ENCODE assay signal across 22 cellular contexts in the genomic region with DNA sequence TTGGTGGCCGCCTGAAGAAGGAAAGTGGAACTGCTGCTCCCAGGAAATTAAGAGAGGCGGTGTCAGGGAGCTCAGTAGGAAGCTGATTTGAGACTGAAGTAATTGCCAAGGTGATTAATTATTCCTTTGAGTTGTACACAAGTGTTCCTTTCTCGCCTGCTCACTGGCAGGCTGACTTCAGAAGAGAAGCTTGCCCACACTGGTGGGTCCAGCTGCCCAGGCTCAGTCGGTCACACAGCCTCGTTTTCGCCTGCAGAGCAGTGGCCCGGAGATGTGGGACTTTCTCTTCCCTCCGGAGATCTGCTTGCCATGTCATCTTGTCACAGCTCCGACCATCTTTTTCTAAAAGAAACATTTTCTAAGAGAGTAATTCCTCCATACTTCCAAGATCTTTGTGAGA.
DNase-seq lines count a peak whose midpoint lies in the region; ATAC-seq, FAIRE-seq and TF ChIP-seq lines count a peak whose summit lies in the region.
"Had no signal": no experiment of that assay in that cellular context is flagged by ENCODE, and none has a peak within 500 bp of the region (broad histone marks: within the 10 kb centered on the region; RNA-seq: fewer than 3 reads in every experiment).

No MANE protein-coding gene starts in this region.

- H2AK5ac ChIP-seq in H1 (ENCODE audit: low read depth, low read length) (no peak overlapping the region), mesendoderm (ENCODE audit: low read length) (no peak overlapping the region)

- FAIRE-seq in H1 (lab: Jason Lieb, UNC), result no peak
- FAIRE-seq: A204.1, D721Med, GM12891, GM18507 had no signal

- H3K27me3 ChIP-seq in GM23338 (ENCODE audit: insufficient read depth), result no peaks in the 10 kb centered on the region
- no peaks in the 10 kb centered on the region for H3K27me3 ChIP-seq in H1 (replicated peaks in 1 of 4; ENCODE audit: control insufficient read depth in 3 of 4, extremely low read depth in 1 of 4, insufficient read depth in 3 of 4, low read length in 3 of 4)
- H3K27me3 ChIP-seq in mesendoderm (ENCODE audit: insufficient read depth, low read length, poor library complexity), result no peaks in the 10 kb centered on the region
- H3K27me3 ChIP-seq: BE2C; BLaER1 treated with 17β-estradiol and CSF1 and Interleukin-3, amounts not matched to agents 10 nM and 100 nM had no signal

- H3K4ac ChIP-seq in H1 (replicated peaks; ENCODE audit: insufficient read length, low read depth, low read length) (no peak overlapping the region), mesendoderm (ENCODE audit: low read depth, low read length) (no peak overlapping the region)

- H3K36me3 ChIP-seq in GM23338 (ENCODE audit: insufficient read depth) (no peaks in the 10 kb centered on the region), H1 (ENCODE audit: control insufficient read depth in 2 of 4, insufficient read depth in 4 of 4, low read length in 3 of 4) (no peaks in the 10 kb centered on the region), mesendoderm (ENCODE audit: control insufficient read depth, insufficient read depth, low read length) (no peaks in the 10 kb centered on the region)
- H3K36me3 ChIP-seq: BE2C; BLaER1 treated with 17β-estradiol and CSF1 and Interleukin-3, amounts not matched to agents 10 nM and 100 nM had no signal

- ATAC-seq in GM23338, result no peak
- no peak for ATAC-seq in activated T-cell treated with anti-CD3 and anti-CD28 coated beads, Interleukin-2, amount 50 U/mL, for 4 hours
- ATAC-seq: HCT116 had no signal

- DNase-seq in GM23338 (ENCODE audit: low spot score) (no peak), H1 (ENCODE audit: low read depth in 1 of 2, low spot score in 2 of 2) (no peak), mesendoderm (no peak), Ammon's horn (ENCODE audit: low spot score) (no peak)
- DNase-seq in activated naive CD4-positive, alpha-beta T cell treated with anti-CD3 and anti-CD28 coated beads, Interleukin-2, amount 50 U/mL, for 16 hours, result no peak
- DNase-seq in activated T-cell treated with anti-CD3 and anti-CD28 coated beads, Interleukin-2, amount 50 U/mL, for 4 hours, result no peak
- DNase-seq: BE2C; CD4-positive, alpha-beta T cell; CD8-positive, alpha-beta memory T cell; DMS 273 treated with DMSO at 0.1 percent for 48 hours; DMS53; DMS79 treated with DMSO at 0.1 percent for 48 hours; GF-D8; H9 had no signal

- 86% methylated on average over 9 of the region's 9 CpGs; no CpG with 5 or more reads in 1 of the 2 experiments for WGBS in H1 (ENCODE audit: extremely low coverage in 1 of 2, insufficient coverage in 1 of 2, insufficient read length in 1 of 2, insufficient replicate concordance in 2 of 2, low coverage in 1 of 2, low lambda C conversion rate in 2 of 2, missing lambda C conversion rate in 1 of 2), 2 experiments
- WGBS in mesendoderm (ENCODE audit: extremely low coverage, insufficient coverage, low lambda C conversion rate), result no CpG with 5 or more reads among the region's 9 CpGs

- H3K4me3 Mint-ChIP-seq in GM23338, result no peak overlapping the region
- H3K4me3 Mint-ChIP-seq in activated T-cell treated with anti-CD3 and anti-CD28 coated beads, Interleukin-2, amount 50 U/mL, for 4 hours, result no peak overlapping the region
- H3K4me3 Mint-ChIP-seq: CD14-positive monocyte; CD4-positive, alpha-beta T cell; CD8-positive, alpha-beta memory T cell; H9 had no signal

- H4K8ac ChIP-seq in H1 (ENCODE audit: extremely low read depth, insufficient read depth, low read length) (0 out of 2 replicates have a peak overlapping the region, but pooled peaks have one; percentile 41), mesendoderm (ENCODE audit: low read depth, low read length) (no peak overlapping the region)

- H3K9me3 Mint-ChIP-seq in GM23338, result no peaks in the 10 kb centered on the region; the same call in 2 of the 3 replicates
- H3K9me3 Mint-ChIP-seq in activated T-cell treated with anti-CD3 and anti-CD28 coated beads, Interleukin-2, amount 50 U/mL, for 4 hours, result no peaks in the 10 kb centered on the region
- H3K9me3 Mint-ChIP-seq: CD4-positive, alpha-beta T cell; CD8-positive, alpha-beta memory T cell had no signal

- TF ChIP-seq POLR2A in H1 (IDR thresholded peaks at IDR 0.05; ENCODE audit: control extremely low read depth in 1 of 2, low read depth in 2 of 2, low read length in 2 of 2), result no peak

- H3K23ac ChIP-seq in H1 (ENCODE audit: insufficient read length) (no peak overlapping the region), mesendoderm (ENCODE audit: low read length) (no peak overlapping the region)

- H3K9ac ChIP-seq in H1 (replicated peaks in 1 of 4; ENCODE audit: extremely low read depth in 1 of 4, low read depth in 3 of 4, low read length in 3 of 4), result no peak overlapping the region
- no peak overlapping the region for H3K9ac ChIP-seq in mesendoderm (ENCODE audit: low read length)
- H3K9ac ChIP-seq: BLaER1 treated with 17β-estradiol and CSF1 and Interleukin-3, amounts not matched to agents 10 nM and 100 nM had no signal

- H2BK5ac ChIP-seq in H1 (ENCODE audit: low read depth, low read length) (no peak overlapping the region), mesendoderm (ENCODE audit: low read length) (no peak overlapping the region)

- H3K4me1 ChIP-seq in GM23338 (ENCODE audit: insufficient read depth), result no peaks in the 10 kb centered on the region
- H3K4me1 ChIP-seq in H1 (replicated peaks in 1 of 4; ENCODE audit: control insufficient read depth in 3 of 4, insufficient read depth in 4 of 4, low read length in 3 of 4), result no peaks in the 10 kb centered on the region
- H3K4me1 ChIP-seq in mesendoderm (ENCODE audit: control insufficient read depth, low read depth, low read length), result no peaks in the 10 kb centered on the region
- H3K4me1 ChIP-seq: BE2C; BLaER1 treated with 17β-estradiol and CSF1 and Interleukin-3, amounts not matched to agents 10 nM and 100 nM had no signal

- H3K56ac ChIP-seq in H1 (replicated peaks; ENCODE audit: insufficient read length, low read depth, low read length) (no peak overlapping the region), mesendoderm (ENCODE audit: low read length) (no peak overlapping the region)

- H3K36me3 Mint-ChIP-seq in GM23338 (ENCODE audit: low read depth), result peaks cover 4% of the 10 kb centered on the region; the same call in 1 of the 3 replicates
- no peaks in the 10 kb centered on the region for H3K36me3 Mint-ChIP-seq in activated T-cell treated with anti-CD3 and anti-CD28 coated beads, Interleukin-2, amount 50 U/mL, for 4 hours (ENCODE audit: insufficient read depth)
- H3K36me3 Mint-ChIP-seq: CD14-positive monocyte; CD8-positive, alpha-beta memory T cell had no signal

- H3K4me3 ChIP-seq in GM23338, result no peak overlapping the region
- no peak overlapping the region for H3K4me3 ChIP-seq in H1 (ENCODE audit: extremely low read depth in 1 of 4, insufficient read depth in 2 of 4, low read depth in 3 of 4, low read length in 4 of 4)
- no peak overlapping the region for H3K4me3 ChIP-seq in mesendoderm (ENCODE audit: low read length)
- H3K4me3 ChIP-seq: BLaER1 treated with 17β-estradiol and CSF1 and Interleukin-3, amounts not matched to agents 10 nM and 100 nM had no signal

- H4K20me1 ChIP-seq in GM23338 (replicated peaks; ENCODE audit: insufficient read depth), result no peaks in the 10 kb centered on the region
- H4K20me1 ChIP-seq in H1 (replicated peaks in 1 of 2; ENCODE audit: control insufficient read depth in 1 of 2, insufficient read depth in 2 of 2, low read length in 2 of 2), result no peaks in the 10 kb centered on the region
- H4K20me1 ChIP-seq: BLaER1 treated with 17β-estradiol and CSF1 and Interleukin-3, amounts not matched to agents 10 nM and 100 nM had no signal

- TF ChIP-seq CTCF in GM23338 (conservative IDR thresholded peaks at IDR 0.05; ENCODE audit: low read depth in 2 of 2) (no peak), H1 (IDR thresholded peaks at IDR 0.05; ENCODE audit: control extremely low read depth in 1 of 3, insufficient read depth in 1 of 3, low read depth in 1 of 3, low read length in 3 of 3) (no peak)

- H3F3A ChIP-seq in GM23338 (replicated peaks; ENCODE audit: low read depth), result no peaks in the 10 kb centered on the region

- peaks cover 4% of the 10 kb centered on the region for H3K27me3 Mint-ChIP-seq in GM23338 (ENCODE audit: insufficient read depth, low read depth, poor library complexity)
- H3K27me3 Mint-ChIP-seq in activated T-cell treated with anti-CD3 and anti-CD28 coated beads, Interleukin-2, amount 50 U/mL, for 4 hours (ENCODE audit: low read depth), result no peaks in the 10 kb centered on the region

- no peak for TF ChIP-seq EP300 in H1 (IDR thresholded peaks at IDR 0.05; ENCODE audit: borderline replicate concordance in 1 of 2, low read depth in 2 of 2, low read length in 2 of 2)

- H3K79me2 ChIP-seq in GM23338 (replicated peaks; ENCODE audit: insufficient read depth) (no peaks in the 10 kb centered on the region), H1 (ENCODE audit: control insufficient read depth in 1 of 2, insufficient read depth in 2 of 2, low read length in 2 of 2) (no peaks in the 10 kb centered on the region), mesendoderm (ENCODE audit: control insufficient read depth, insufficient read depth, low read length) (no peaks in the 10 kb centered on the region)

- H2AFZ ChIP-seq in GM23338 (0 out of 2 replicates have a peak overlapping the region, but pooled peaks have one; percentile 59), H1 (ENCODE audit: low read length) (no peak overlapping the region)

- H2BK120ac ChIP-seq in H1 (replicated peaks; ENCODE audit: low read depth, low read length) (no peak overlapping the region), mesendoderm (ENCODE audit: low read depth, low read length) (no peak overlapping the region)

- CTCF ChIA-PET in H1 (lab: Charles Lee; ENCODE audit: partially characterized antibody), result no interaction called here

- H3K14ac ChIP-seq in H1 (ENCODE audit: insufficient read length), result no peak overlapping the region

- POLR2A ChIA-PET in H1 (lab: Charles Lee; ENCODE audit: partially characterized antibody), result no interaction called here

- no peak overlapping the region for H3K18ac ChIP-seq in H1 (ENCODE audit: extremely low read depth, low read length)
- peak overlapping the region; percentile 45 for H3K18ac ChIP-seq in mesendoderm (ENCODE audit: low read length)

- H3K23me2 ChIP-seq in H1 (ENCODE audit: low read depth, low read length), result no peaks in the 10 kb centered on the region

- H4K5ac ChIP-seq in H1 (ENCODE audit: insufficient read length, low read depth, low read length), result no peak overlapping the region
- no peak overlapping the region for H4K5ac ChIP-seq in mesendoderm (ENCODE audit: low read length)

- H3K9me2 ChIP-seq in GM23338 (ENCODE audit: insufficient read depth), result no peaks in the 10 kb centered on the region

- H3K27ac Mint-ChIP-seq in GM23338, result no peak overlapping the region
- H3K27ac Mint-ChIP-seq: CD14-positive monocyte; CD4-positive, alpha-beta T cell; CD8-positive, alpha-beta memory T cell; H9 had no signal

- no peak overlapping the region for H3K4me2 ChIP-seq in GM23338
- no peak overlapping the region for H3K4me2 ChIP-seq in H1 (ENCODE audit: insufficient read depth in 1 of 2, low read depth in 2 of 2, low read length in 2 of 2)
- H3K4me2 ChIP-seq in mesendoderm (ENCODE audit: low read length), result no peak overlapping the region
- H3K4me2 ChIP-seq: BLaER1 treated with 17β-estradiol and CSF1 and Interleukin-3, amounts not matched to agents 10 nM and 100 nM had no signal

- H3K9me3 ChIP-seq in H1 (ENCODE audit: insufficient read depth in 2 of 2, low read depth in 1 of 2, low read length in 1 of 2), result no peaks in the 10 kb centered on the region
- H3K9me3 ChIP-seq: BE2C; BLaER1 treated with 17β-estradiol and CSF1 and Interleukin-3, amounts not matched to agents 10 nM and 100 nM had no signal

- TF ChIP-seq RAD21 in H1 (IDR thresholded peaks at IDR 0.05 in 1 of 2, conservative IDR thresholded peaks at IDR 0.05 in 1 of 2; ENCODE audit: low read depth in 2 of 2, low read length in 2 of 2), result no peak

- H3K79me1 ChIP-seq in H1 (ENCODE audit: low read depth, low read length) (no peaks in the 10 kb centered on the region), mesendoderm (ENCODE audit: low read length) (no peaks in the 10 kb centered on the region)

- H3K4me1 Mint-ChIP-seq in GM23338, result no peaks in the 10 kb centered on the region
- H3K4me1 Mint-ChIP-seq in activated T-cell treated with anti-CD3 and anti-CD28 coated beads, Interleukin-2, amount 50 U/mL, for 4 hours (ENCODE audit: low read depth), result no peaks in the 10 kb centered on the region
- H3K4me1 Mint-ChIP-seq: CD14-positive monocyte; CD8-positive, alpha-beta memory T cell; H9 had no signal

- no peak overlapping the region for H2BK20ac ChIP-seq in H1 (ENCODE audit: low read length)

- no peak overlapping the region for H3K27ac ChIP-seq in GM23338 (ENCODE audit: low read depth)
- no peak overlapping the region for H3K27ac ChIP-seq in H1 (ENCODE audit: low read depth, low read length)
- H3K27ac ChIP-seq in mesendoderm (ENCODE audit: low read depth, low read length), result no peak overlapping the region
- H3K27ac ChIP-seq: 22Rv1; BLaER1 treated with 17β-estradiol and CSF1 and Interleukin-3, amounts not matched to agents 10 nM and 100 nM had no signal

- H2BK12ac ChIP-seq in H1 (ENCODE audit: low read depth, low read length), result no peak overlapping the region

- H2BK15ac ChIP-seq in H1 (ENCODE audit: low read length), result no peak overlapping the region
- H2BK15ac ChIP-seq in mesendoderm (replicated peaks; ENCODE audit: low read depth), result no peak overlapping the region

- no peak overlapping the region for H4K91ac ChIP-seq in H1 (replicated peaks; ENCODE audit: insufficient read length, low read length)
